ENCODE assay signal across 7 cellular contexts in the genomic region with DNA sequence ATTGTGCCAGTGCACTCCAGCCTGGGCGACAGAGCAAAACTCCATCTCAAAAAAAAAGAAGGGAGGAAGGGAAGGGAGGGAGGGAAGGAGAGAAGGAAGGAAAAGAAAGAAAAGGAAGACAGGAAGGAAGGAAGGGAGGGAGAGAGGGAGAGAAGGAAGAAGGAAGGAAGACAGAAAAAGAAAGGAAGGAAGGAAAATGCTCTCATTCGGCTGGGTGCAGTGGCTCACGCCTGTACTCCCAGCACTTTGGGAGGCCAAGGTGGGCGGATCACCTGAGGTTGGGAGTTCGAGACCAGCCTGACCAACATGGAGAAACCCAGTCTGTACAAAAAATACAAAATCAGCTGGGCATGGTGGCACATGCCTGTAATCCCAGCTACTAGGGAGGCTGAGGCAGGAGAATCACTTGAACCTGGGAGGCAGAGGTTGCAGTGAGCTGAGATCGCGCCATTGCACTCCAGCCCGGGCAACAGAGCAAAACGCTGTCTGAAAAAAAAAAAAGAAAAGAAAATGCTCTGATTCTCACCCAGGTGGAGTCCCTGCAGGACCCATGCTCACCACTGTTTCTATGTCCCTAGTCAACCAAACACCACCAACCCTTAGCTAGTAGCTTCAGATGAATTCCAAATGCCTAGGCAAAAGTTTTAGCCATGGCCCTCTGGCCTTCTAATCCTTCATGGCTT. TPM values are rescaled to one million over a fixed set of nuclear protein-coding genes. Genes with fewer than 3 reads are reported as not detected.
DNase-seq lines count a peak whose midpoint lies in the region; ATAC-seq, FAIRE-seq and TF ChIP-seq lines count a peak whose summit lies in the region.
"Not testable (repeated sequence)": the region's sequence is repeated elsewhere in the genome, so short reads cannot be mapped to it uniquely, and the experiment has no call there.

No MANE protein-coding gene starts in this region.

- not testable (repeated sequence) for TF ChIP-seq RAD21 in H1 (IDR thresholded peaks at IDR 0.05 in 1 of 2, conservative IDR thresholded peaks at IDR 0.05 in 1 of 2; ENCODE audit: low read depth in 2 of 2, low read length in 2 of 2)

- H3K4me2 ChIP-seq in DND-41 (ENCODE audit: insufficient read depth, low read length); KMS-11; H1 (ENCODE audit: insufficient read depth in 1 of 2, low read depth in 2 of 2, low read length in 2 of 2); neuronal stem cell (ENCODE audit: insufficient read depth, low read length, poor library complexity, severe bottlenecking): not testable (repeated sequence)

- not testable (repeated sequence) for H3K79me2 ChIP-seq in DND-41 (ENCODE audit: insufficient read depth, low read length); KMS-11 (ENCODE audit: insufficient read depth, low read depth); H1 (ENCODE audit: control insufficient read depth in 1 of 2, insufficient read depth in 2 of 2, low read length in 2 of 2)

- WGBS in H1 (ENCODE audit: extremely low coverage in 1 of 2, insufficient coverage in 1 of 2, insufficient read length in 1 of 2, insufficient replicate concordance in 2 of 2, low coverage in 1 of 2, low lambda C conversion rate in 2 of 2, missing lambda C conversion rate in 1 of 2), 2 experiments, result 87% methylated on average over 9 of the region's 9 CpGs; no CpG with 5 or more reads in 1 of the 2 experiments
- no CpG with 5 or more reads among the region's 9 CpGs for WGBS in neuronal stem cell (ENCODE audit: extremely low coverage in 2 of 2, insufficient read length in 2 of 2, insufficient replicate concordance in 1 of 2), 2 donors

- H4K20me1 ChIP-seq in DND-41 (ENCODE audit: insufficient read depth, low read length); KMS-11 (ENCODE audit: insufficient read depth); H1 (replicated peaks in 1 of 2; ENCODE audit: control insufficient read depth in 1 of 2, insufficient read depth in 2 of 2, low read length in 2 of 2): not testable (repeated sequence)

- H3K27me3 Mint-ChIP-seq in activated CD4-positive, alpha-beta T cell treated with anti-CD3 and anti-CD28 coated beads for 36 hours; activated T-helper 17 cell treated with anti-CD3 and anti-CD28 coated beads, Interleukin-2, amount 50 U/mL, for 72 hours: not testable (repeated sequence)

- H3K4me3 Mint-ChIP-seq in activated CD4-positive, alpha-beta T cell treated with anti-CD3 and anti-CD28 coated beads for 36 hours; activated T-helper 17 cell treated with anti-CD3 and anti-CD28 coated beads, Interleukin-2, amount 50 U/mL, for 72 hours: not testable (repeated sequence)

- not testable (repeated sequence) for H2AK5ac ChIP-seq in H1 (ENCODE audit: low read depth, low read length); neuronal stem cell (ENCODE audit: low read depth, low read length)

- not testable (repeated sequence) for H3K4me3 ChIP-seq in DND-41 (ENCODE audit: low read depth in 1 of 2, low read length in 2 of 2); KMS-11 (IDR thresholded peaks at IDR 0.05; ENCODE audit: insufficient read depth, low read depth, low read length); Panc1 (ENCODE audit: low read depth in 2 of 2, low read length in 2 of 2); H1 (ENCODE audit: extremely low read depth in 1 of 4, insufficient read depth in 2 of 4, low read depth in 3 of 4, low read length in 4 of 4); neuronal stem cell (ENCODE audit: low read length in 2 of 2)

- not testable (repeated sequence) for H3K9me3 ChIP-seq in DND-41 (ENCODE audit: insufficient read depth, low read length, severe bottlenecking); Panc1 (ENCODE audit: control insufficient read depth, insufficient read depth, low read depth, low read length); H1 (ENCODE audit: insufficient read depth in 2 of 2, low read depth in 1 of 2, low read length in 1 of 2); neuronal stem cell (replicated peaks in 1 of 2; ENCODE audit: control insufficient read depth in 2 of 2, insufficient read depth in 1 of 2, low read depth in 1 of 2, low read length in 2 of 2)

- not testable (repeated sequence) for H3K18ac ChIP-seq in H1 (ENCODE audit: extremely low read depth, low read length); neuronal stem cell (ENCODE audit: low read length)

- not testable (repeated sequence) for H3K4me1 Mint-ChIP-seq in activated CD4-positive, alpha-beta T cell treated with anti-CD3 and anti-CD28 coated beads for 36 hours; activated T-helper 17 cell treated with anti-CD3 and anti-CD28 coated beads, Interleukin-2, amount 50 U/mL, for 72 hours

- not testable (repeated sequence) for H4K8ac ChIP-seq in H1 (ENCODE audit: extremely low read depth, insufficient read depth, low read length); neuronal stem cell (ENCODE audit: low read depth, low read length)

- not testable (repeated sequence) for H3K27me3 ChIP-seq in DND-41 (ENCODE audit: insufficient read depth, low read length, poor library complexity); KMS-11 (ENCODE audit: insufficient read depth, low read depth); Panc1 (ENCODE audit: control insufficient read depth, insufficient read depth, low read length); H1 (replicated peaks in 1 of 4; ENCODE audit: control insufficient read depth in 3 of 4, extremely low read depth in 1 of 4, insufficient read depth in 3 of 4, low read length in 3 of 4); neuronal stem cell (ENCODE audit: control insufficient read depth in 3 of 3, insufficient read depth in 3 of 3, low read depth in 1 of 3, low read length in 3 of 3)

- H3K79me1 ChIP-seq in H1 (ENCODE audit: low read depth, low read length); neuronal stem cell (ENCODE audit: low read depth, low read length): not testable (repeated sequence)

- H3K9me3 Mint-ChIP-seq in activated CD4-positive, alpha-beta T cell treated with anti-CD3 and anti-CD28 coated beads for 36 hours (ENCODE audit: low read depth); activated T-helper 17 cell treated with anti-CD3 and anti-CD28 coated beads, Interleukin-2, amount 50 U/mL, for 72 hours: not testable (repeated sequence)

- not testable (repeated sequence) for H3K4ac ChIP-seq in H1 (replicated peaks; ENCODE audit: insufficient read length, low read depth, low read length); neuronal stem cell (ENCODE audit: low read length)

- BruUV-seq in Panc1 (replicated peaks; lab: Mats Ljungman, UMichigan), result not testable (repeated sequence)

- POLR2A ChIA-PET in Panc1 (lab: Charles Lee); H1 (lab: Charles Lee; ENCODE audit: partially characterized antibody): not testable (repeated sequence)
- POLR2A ChIA-PET in activated CD4-positive, alpha-beta T cell treated with anti-CD3 and anti-CD28 coated beads for 36 hours (lab: Charles Lee), result interaction anchor here (0.6 kb wide), 1 partner anchor 454 kb away, joined by 4 read pairs; no protein-coding TSS in a partner anchor

- not testable (repeated sequence) for H2BK15ac ChIP-seq in H1 (ENCODE audit: low read length); neuronal stem cell (ENCODE audit: low read length)

- not testable (repeated sequence) for H3K23ac ChIP-seq in H1 (ENCODE audit: insufficient read length); neuronal stem cell (ENCODE audit: low read depth, low read length, poor library complexity)

- intact Hi-C loops in Panc1 (cut with micrococcal nuclease; ENCODE audit: unreplicated experiment), result loop anchor here (2.0 kb wide), 1 partner anchor 53 kb away; a partner anchor contains a TSS
- intact Hi-C loops in activated CD4-positive, alpha-beta T cell treated with anti-CD3 and anti-CD28 coated beads for 36 hours (cut with DNase I, micrococcal nuclease), result loop anchor here in 1 of 2 experiments (5.0 kb wide), 1 partner anchor 241 kb away; no protein-coding TSS in a partner anchor

- not testable (repeated sequence) for H3K36me3 Mint-ChIP-seq in activated CD4-positive, alpha-beta T cell treated with anti-CD3 and anti-CD28 coated beads for 36 hours (ENCODE audit: low read depth); activated T-helper 17 cell treated with anti-CD3 and anti-CD28 coated beads, Interleukin-2, amount 50 U/mL, for 72 hours (ENCODE audit: low read depth)

- peak overlapping the region; percentile 70 for H2BK120ac ChIP-seq in H1 (replicated peaks; ENCODE audit: low read depth, low read length)
- not testable (repeated sequence) for H2BK120ac ChIP-seq in neuronal stem cell (ENCODE audit: low read depth, low read length)

- not testable (repeated sequence) for H2BK12ac ChIP-seq in H1 (ENCODE audit: low read depth, low read length); neuronal stem cell (ENCODE audit: low read length)

- H2AFZ ChIP-seq in DND-41 (ENCODE audit: low read depth, low read length) (peak overlapping the region; percentile 57; the same call in 1 of the 2 replicates), KMS-11 (ENCODE audit: low read depth) (peak overlapping the region; percentile 51), H1 (ENCODE audit: low read length) (peak overlapping the region; percentile 47; the same call in 1 of the 2 replicates), neuronal stem cell (ENCODE audit: low read length) (peak overlapping the region; percentile 75)

- FAIRE-seq in H1 (lab: Jason Lieb, UNC), result not testable (repeated sequence)

- not testable (repeated sequence) for H4K91ac ChIP-seq in H1 (replicated peaks; ENCODE audit: insufficient read length, low read length); neuronal stem cell (ENCODE audit: low read depth, low read length, poor library complexity)

- in situ Hi-C loops in Panc1 (cut with HindIII; ENCODE audit: low pct_unique_long_range_greater_than_20kb, low sequenced_read_pairs), result not testable (repeated sequence)

- H2BK5ac ChIP-seq in H1 (ENCODE audit: low read depth, low read length); neuronal stem cell (ENCODE audit: low read length): not testable (repeated sequence)

- H3K9ac ChIP-seq in DND-41 (ENCODE audit: low read depth, low read length); KMS-11; H1 (replicated peaks in 1 of 4; ENCODE audit: extremely low read depth in 1 of 4, low read depth in 3 of 4, low read length in 3 of 4); neuronal stem cell (ENCODE audit: low read depth, low read length, poor library complexity): not testable (repeated sequence)

- H3K56ac ChIP-seq in H1 (replicated peaks; ENCODE audit: insufficient read length, low read depth, low read length), result not testable (repeated sequence)

- TF ChIP-seq CTCF in DND-41 (IDR thresholded peaks at IDR 0.05; ENCODE audit: borderline replicate concordance, extremely low read depth, low read length, poor library complexity, severe bottlenecking); KMS-11 (conservative IDR thresholded peaks at IDR 0.05; ENCODE audit: low read depth, low read length); Panc1 (IDR thresholded peaks at IDR 0.05); H1 (IDR thresholded peaks at IDR 0.05; ENCODE audit: control extremely low read depth in 1 of 3, insufficient read depth in 1 of 3, low read depth in 1 of 3, low read length in 3 of 3): not testable (repeated sequence)

- H3K27ac Mint-ChIP-seq in activated CD4-positive, alpha-beta T cell treated with anti-CD3 and anti-CD28 coated beads for 36 hours, result not testable (repeated sequence)
- peak overlapping the region; percentile 56 for H3K27ac Mint-ChIP-seq in activated T-helper 17 cell treated with anti-CD3 and anti-CD28 coated beads, Interleukin-2, amount 50 U/mL, for 72 hours

- not testable (repeated sequence) for H2BK20ac ChIP-seq in H1 (ENCODE audit: low read length)

- H3K36me3 ChIP-seq in DND-41 (ENCODE audit: insufficient read depth, low read length); KMS-11 (ENCODE audit: insufficient read depth); Panc1 (ENCODE audit: control insufficient read depth, insufficient read depth, low read length); H1 (ENCODE audit: control insufficient read depth in 2 of 4, insufficient read depth in 4 of 4, low read length in 3 of 4); neuronal stem cell (replicated peaks in 1 of 2; ENCODE audit: control insufficient read depth in 2 of 2, insufficient read depth in 2 of 2, low read length in 2 of 2): not testable (repeated sequence)

- CTCF ChIA-PET in Panc1 (lab: Charles Lee), result not testable (repeated sequence)
- CTCF ChIA-PET in activated CD4-positive, alpha-beta T cell treated with anti-CD3 and anti-CD28 coated beads for 36 hours (lab: Charles Lee), result interaction anchor here (0.6 to 1.5 kb wide), 6 partner anchors 8 to 271 kb away, joined by 3 to 4 read pairs (median 4); no protein-coding TSS in a partner anchor
- CTCF ChIA-PET in H1 (lab: Charles Lee; ENCODE audit: partially characterized antibody), result interaction anchor here (1.0 to 4.3 kb wide), 11 partner anchors 9 to 240 kb away, joined by 3 to 26 read pairs (median 5); a partner anchor contains a TSS

- not testable (repeated sequence) for TF ChIP-seq POLR2A in H1 (IDR thresholded peaks at IDR 0.05; ENCODE audit: control extremely low read depth in 1 of 2, low read depth in 2 of 2, low read length in 2 of 2)

- not testable (repeated sequence) for H3K14ac ChIP-seq in H1 (ENCODE audit: insufficient read length); neuronal stem cell (ENCODE audit: low read length)

- H3K4me1 ChIP-seq in DND-41 (ENCODE audit: insufficient read depth, low read length), result peaks cover 19% of the 10 kb centered on the region
- H3K4me1 ChIP-seq in KMS-11 (ENCODE audit: low read depth, poor library complexity, severe bottlenecking); Panc1 (ENCODE audit: control insufficient read depth, insufficient read depth, low read length); H1 (replicated peaks in 1 of 4; ENCODE audit: control insufficient read depth in 3 of 4, insufficient read depth in 4 of 4, low read length in 3 of 4); neuronal stem cell (ENCODE audit: control insufficient read depth in 2 of 2, insufficient read depth in 1 of 2, low read depth in 1 of 2, low read length in 2 of 2): not testable (repeated sequence)

- H3K23me2 ChIP-seq in H1 (ENCODE audit: low read depth, low read length), result not testable (repeated sequence)

- not testable (repeated sequence) for H3K27ac ChIP-seq in DND-41 (ENCODE audit: low read length); KMS-11; Panc1 (ENCODE audit: low read length); H1 (ENCODE audit: low read depth, low read length); neuronal stem cell (replicated peaks; ENCODE audit: low read length)

- not testable (repeated sequence) for H4K5ac ChIP-seq in H1 (ENCODE audit: insufficient read length, low read depth, low read length)

- ATAC-seq in DND-41 (ENCODE audit: insufficient read depth, low read depth), result peak; percentile 38
- peak; percentile 31 for ATAC-seq in Panc1
- peak; percentile 65 for ATAC-seq in activated CD4-positive, alpha-beta T cell treated with anti-CD3 and anti-CD28 coated beads for 36 hours
- ATAC-seq in activated T-helper 17 cell treated with anti-CD3 and anti-CD28 coated beads, Interleukin-2, amount 50 U/mL, for 72 hours (replicated peaks), result peak; percentile 24

- not testable (repeated sequence) for DNase-seq in DND-41; Panc1 (ENCODE audit: low read depth, low spot score); activated CD4-positive, alpha-beta T cell treated with anti-CD3 and anti-CD28 coated beads for 36 hours; H1 (ENCODE audit: low read depth in 1 of 2, low spot score in 2 of 2); neuronal stem cell (ENCODE audit: low spot score)

- not testable (repeated sequence) for TF ChIP-seq EP300 in H1 (IDR thresholded peaks at IDR 0.05; ENCODE audit: borderline replicate concordance in 1 of 2, low read depth in 2 of 2, low read length in 2 of 2)

RNA-seq across cellular contexts. Expression of a gene that starts 52.2 kb away (rescaled TPM):
- 34.9 TPM for total RNA-seq in Panc1 (2021; ENCODE audit: unreplicated experiment)
- polyA plus RNA-seq in Panc1 (2012; ENCODE audit: insufficient read length), result 22.1 TPM
- not detected for total RNA-seq in activated CD4-positive, alpha-beta T cell treated with anti-CD3 and anti-CD28 coated beads for 36 hours
- total RNA-seq in activated T-helper 17 cell treated with anti-CD3 and anti-CD28 coated beads, Interleukin-2, amount 50 U/mL, for 72 hours, result under 1 TPM; 0.16 to 0.39 TPM
- 8.2 and 9.3 TPM in 2 replicates for total RNA-seq in H1 (2021; fragmentation: NEBNext Ultra II Directional; extraction: Animal tissue kit (Norgen Biotek cat#: 25700))
- 7.9 and 12.7 TPM in 2 replicates for polyA plus RNA-seq in H1 (2011; rRNA removed)
- 5.2 TPM for polyA plus RNA-seq in H1 (2011; cell fraction: cytosol; rRNA removed)
- polyA plus RNA-seq in H1 (2011; cell fraction: nucleus; rRNA removed), result 21.5 TPM
- polyA plus RNA-seq in H1 (2012, experiment 1 of 2), result 5.2 to 9.6 TPM (median 8.1 TPM) in 4 replicates
- polyA plus RNA-seq in H1 (2012, experiment 2 of 2), result 5.1 TPM
- 7.4 TPM for polyA plus RNA-seq in H1 (2013, experiment 1 of 2)
- 7.1 TPM for polyA plus RNA-seq in H1 (2013, experiment 2 of 2)
- polyA minus RNA-seq in H1 (2011; rRNA and poly(A)+ RNA removed), result 2.6 and 3.8 TPM in 2 replicates
- 3.1 TPM for polyA minus RNA-seq in H1 (2011; cell fraction: cytosol; rRNA and poly(A)+ RNA removed)
- polyA minus RNA-seq in H1 (2011; cell fraction: nucleus; rRNA and poly(A)+ RNA removed), result 12.0 TPM
- 5.6 TPM for polyA plus RNA-seq in neuronal stem cell (2013, experiment 1 of 2)
- polyA plus RNA-seq in neuronal stem cell (2013, experiment 2 of 2), result 5.4 TPM
